ENCODE assay signal across 1 cellular context in genomic region chr12:49527361-49528130, GRCh38.
TF ChIP-seq lines count a peak whose summit lies in the region.

No MANE protein-coding gene starts in this region.

TF ChIP-seq in WTC11, 78 proteins besides CTCF, POLR2A, EP300 and RAD21 (continued from another document):
- TF ChIP-seq AFF4 (CRISPR knock-in tag; IDR thresholded peaks at IDR 0.05; ENCODE audit: borderline replicate concordance), result no peak
